18 cellular contexts compared by ENCODE assay signal in genomic region chr2:105450495-105450894, GRCh38.
"Had no signal": no experiment of that assay in that cellular context is flagged by ENCODE, and none has a peak within 500 bp of the region (broad histone marks: within the 10 kb centered on the region; RNA-seq: fewer than 3 reads in every experiment).

No MANE protein-coding gene starts in this region.

- H3K27ac ChIP-seq: breast epithelium, hepatocyte, left ventricle myocardium inferior, thyroid gland had no signal

- H3K4me1 ChIP-seq: breast epithelium had no signal

- DNase-seq: activated CD4-positive, alpha-beta memory T cell treated with anti-CD3 and anti-CD28 coated beads for 36 hours; activated CD4-positive, alpha-beta T cell treated with anti-CD3 and anti-CD28 coated beads for 48 hours; activated effector memory CD4-positive, alpha-beta T cell treated with Interleukin-2 at 50 U/mL for 16 hours; activated naive CD4-positive, alpha-beta T cell treated with anti-CD3 and anti-CD28 coated beads for 36 hours; activated naive CD8-positive, alpha-beta T cell treated with anti-CD3 and anti-CD28 coated beads, Interleukin-2, amount 10 ng/mL, durations not matched to agents 7 days and 5 days; activated T-cell treated with anti-CD3 and anti-CD28 coated beads, Interleukin-2, amount 50 U/mL, for 48 hours; amniotic stem cell; effector memory CD8-positive, alpha-beta T cell; foreskin melanocyte; glutamatergic neuron; immature natural killer cell; kidney glomerular epithelial cell; left ventricle myocardium inferior; stimulated activated CD4-positive, alpha-beta T cell treated with anti-CD3 and anti-CD28 coated beads, Interleukin-4, amount 100 ng/mL, for 24 hours; stimulated activated naive CD4-positive, alpha-beta T cell treated with Interleukin-2 at 50 U/mL for 16 hours had no signal

- H3K4me3 ChIP-seq: breast epithelium, hepatocyte, left ventricle myocardium inferior, thyroid gland had no signal

- H3K36me3 ChIP-seq: breast epithelium, left ventricle myocardium inferior, thyroid gland had no signal

- H3K27me3 ChIP-seq: breast epithelium, hepatocyte, thyroid gland had no signal

- H3K9me3 ChIP-seq: breast epithelium, left ventricle myocardium inferior, thyroid gland had no signal
